In the genomic region with DNA sequence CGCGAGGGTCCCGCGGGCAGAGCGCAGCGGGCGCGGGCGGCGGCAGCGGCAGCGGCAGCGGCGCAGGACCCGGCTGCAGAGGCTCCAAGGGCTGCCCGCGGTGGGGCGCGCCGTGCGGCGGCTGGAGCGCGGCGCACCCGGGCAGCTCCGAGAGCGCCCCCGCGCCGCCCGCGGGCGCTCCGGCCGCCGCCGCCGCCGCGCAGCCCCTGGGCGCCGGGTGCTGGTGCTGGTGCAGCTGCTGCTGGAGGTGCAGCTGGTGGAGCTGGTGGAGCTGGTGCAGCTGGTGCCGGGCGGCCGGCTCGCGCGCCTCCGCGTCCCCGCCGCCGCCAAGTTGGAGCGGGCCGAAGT, we compare ENCODE assay signal across 8 cellular contexts. TPM values are rescaled to one million over a fixed set of nuclear protein-coding genes. Genes with fewer than 3 reads are reported as not detected.
DNase-seq lines count a peak whose midpoint lies in the region; ATAC-seq and TF ChIP-seq lines count a peak whose summit lies in the region.

No MANE protein-coding gene starts in this region.

- H3K27ac ChIP-seq in brain microvascular endothelial cell: peak overlapping the region; percentile 76

- H3K9me3 ChIP-seq in mononuclear cell (ENCODE audit: low read depth, low read length): no peaks in the 10 kb centered on the region

- in situ Hi-C loops in brain microvascular endothelial cell (cut with HindIII; ENCODE audit: low pct_ligation_motif_present, low sequenced_read_pairs): no loop called here

- TF ChIP-seq CTCF in Calu3 (IDR thresholded peaks at IDR 0.05; ENCODE audit: unreplicated experiment) (no peak), brain microvascular endothelial cell (IDR thresholded peaks at IDR 0.05; ENCODE audit: low read depth, low read length, missing control alignments) (no peak)

- CTCF ChIA-PET in Calu3 (lab: Charles Lee): interaction anchor here (0.6 to 1.0 kb wide), 3 partner anchors 11 to 308 kb away, joined by 3 to 6 read pairs (median 4); no protein-coding TSS in a partner anchor

- BruUV-seq in Calu3 (replicated peaks; lab: Mats Ljungman, UMichigan): no TSS peak

- H3K27me3 ChIP-seq in brain microvascular endothelial cell (replicated peaks): no peaks in the 10 kb centered on the region
- H3K27me3 ChIP-seq in mononuclear cell (ENCODE audit: insufficient read depth, low read length): peaks cover 6% of the 10 kb centered on the region

- H3K4me3 ChIP-seq in brain microvascular endothelial cell (ENCODE audit: low read depth, low read length) (peak overlapping the region; percentile 94), mononuclear cell (ENCODE audit: low read length) (peak overlapping the region; percentile 60)

- H3K4me1 Mint-ChIP-seq in Calu3 (ENCODE audit: low read depth, unreplicated experiment): peaks cover 31% of the 10 kb centered on the region
- H3K4me1 Mint-ChIP-seq in IgD-negative memory B cell: peaks cover 3 to 7% (median 5%) of the 10 kb centered on the region in 3 donors

- H3K9me3 Mint-ChIP-seq in Calu3 (ENCODE audit: low read depth, unreplicated experiment) (no peaks in the 10 kb centered on the region), IgD-negative memory B cell (no peaks in the 10 kb centered on the region)

- DNase-seq in Calu3 (no peak), brain microvascular endothelial cell (no peak), NCI-H1436 (lab: John Stamatoyannopoulos, UW) (no peak), NCI-H226 (no peak)
- DNase-seq in stimulated activated naive CD4-positive, alpha-beta T cell treated with Interleukin-2 at 50 U/mL for 16 hours (lab: John Stamatoyannopoulos, UW): no peak

- H3K4me1 ChIP-seq in mononuclear cell (ENCODE audit: insufficient read depth, low read length): peaks cover 40% of the 10 kb centered on the region

- H3K36me3 ChIP-seq in brain microvascular endothelial cell (replicated peaks): peaks cover 9% of the 10 kb centered on the region

- H3K4me3 Mint-ChIP-seq in Calu3 (ENCODE audit: low read depth, unreplicated experiment) (peak overlapping the region; percentile 94), IgD-negative memory B cell (peak overlapping the region in 3 of 4 donors; percentile 83 to 98 (median 96))

- intact Hi-C loops in Calu3 (cut with micrococcal nuclease; ENCODE audit: unreplicated experiment): loop anchor here (5.0 to 10.0 kb wide), 3 partner anchors 35 to 437 kb away; no protein-coding TSS in a partner anchor

- peak; percentile 10 for ATAC-seq in GM19467 (IDR thresholded peaks at IDR 0.05; ENCODE audit: unreplicated experiment)

- H3K27ac Mint-ChIP-seq in Calu3 (ENCODE audit: unreplicated experiment) (peak overlapping the region; percentile 78), IgD-negative memory B cell (peak overlapping the region in 2 of 3 donors; percentile 39 to 87)

- H3K36me3 Mint-ChIP-seq in Calu3 (ENCODE audit: insufficient read depth, unreplicated experiment): peaks cover 70% of the 10 kb centered on the region
- H3K36me3 Mint-ChIP-seq in IgD-negative memory B cell: no peaks in the 10 kb centered on the region

- H3K27me3 Mint-ChIP-seq in Calu3 (ENCODE audit: unreplicated experiment): no peaks in the 10 kb centered on the region
- peaks cover 10% of the 10 kb centered on the region for H3K27me3 Mint-ChIP-seq in IgD-negative memory B cell

RNA-seq across cellular contexts. Expression of gene IER5L, which starts 0.6 kb away (rescaled TPM):
- total RNA-seq in Calu3 (2022): 53.1 and 60.3 TPM in 2 replicates
- not detected for polyA plus RNA-seq in IgD-negative memory B cell
- total RNA-seq in mononuclear cell: 13.2 TPM
